In the genomic region with DNA sequence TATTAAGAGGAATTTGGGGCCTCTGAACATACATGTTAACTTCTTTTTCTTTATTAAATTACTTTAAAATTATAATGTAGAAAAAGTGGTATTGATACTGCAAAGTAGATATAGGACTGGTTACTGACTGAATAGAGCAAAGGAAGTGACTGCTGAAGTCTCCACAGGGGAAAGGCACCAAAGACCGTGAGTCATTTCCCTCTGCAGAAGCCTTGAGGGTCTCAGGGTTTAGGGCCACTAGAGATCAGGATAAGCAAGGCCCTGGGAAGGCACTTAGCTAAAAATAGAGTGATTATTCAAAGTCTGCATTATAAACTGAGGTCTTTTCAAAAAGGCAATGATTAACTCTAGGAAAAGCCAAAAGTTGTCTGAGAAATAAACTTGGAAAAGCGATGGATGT, we compare ENCODE assay signal across 1 cellular context.
A peak's percentile ranks its signal among the peaks of the same experiment; 100 is the strongest.
TF ChIP-seq lines count a peak whose summit lies in the region.

No MANE protein-coding gene starts in this region.

TF ChIP-seq in endothelial cell of umbilical vein, 7 proteins besides CTCF, POLR2A, EP300 and RAD21:
- peak; percentile 61 for TF ChIP-seq JUN (IDR thresholded peaks at IDR 0.05; ENCODE audit: borderline replicate concordance, insufficient read depth, insufficient read length, low read depth)
- no peak for TF ChIP-seq EZH2 (IDR thresholded peaks at IDR 0.05; ENCODE audit: borderline replicate concordance, low read depth, low read length, severe bottlenecking)
- TF ChIP-seq, protein P1, sequence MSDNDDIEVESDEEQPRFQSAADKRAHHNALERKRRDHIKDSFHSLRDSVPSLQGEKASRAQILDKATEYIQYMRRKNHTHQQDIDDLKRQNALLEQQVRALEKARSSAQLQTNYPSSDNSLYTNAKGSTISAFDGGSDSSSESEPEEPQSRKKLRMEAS (IDR thresholded peaks at IDR 0.05; ENCODE audit: insufficient read depth, insufficient read length): no peak
- no peak for TF ChIP-seq MYC (IDR thresholded peaks at IDR 0.05; ENCODE audit: low read depth, low read length)
- TF ChIP-seq FOS (IDR thresholded peaks at IDR 0.05; ENCODE audit: borderline replicate concordance, insufficient read depth, low read length): peak; percentile 90
- TF ChIP-seq POLR2AphosphoS5 (IDR thresholded peaks at IDR 0.05; ENCODE audit: insufficient read depth, low read depth, low read length): no peak
- TF ChIP-seq GATA2 (IDR thresholded peaks at IDR 0.05; ENCODE audit: insufficient read depth, insufficient read length, low read depth, low read length): peak; percentile 54
